ENCODE assay signal across 1 cellular context in the genomic region with DNA sequence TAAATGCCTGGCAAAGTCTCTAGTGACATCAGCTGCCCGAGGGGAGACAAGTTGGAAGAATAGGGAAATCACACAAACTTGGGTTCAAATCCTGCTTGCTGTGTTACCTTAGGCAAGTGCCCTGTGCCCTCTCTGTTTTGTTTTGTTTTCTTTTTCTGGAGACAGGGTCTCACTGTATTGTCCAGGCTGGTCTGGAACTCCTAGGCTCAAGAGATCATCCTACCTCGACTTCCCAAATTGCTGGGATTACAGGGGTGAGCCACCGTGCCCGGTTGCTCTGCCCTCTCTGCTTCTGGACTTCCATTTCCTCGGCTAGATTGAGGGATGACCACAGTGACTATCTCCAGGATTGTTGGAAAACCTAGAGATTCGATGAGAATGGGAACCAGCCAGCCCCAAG.
TF ChIP-seq lines count a peak whose summit lies in the region.

No MANE protein-coding gene starts in this region.

TF ChIP-seq in IMR-90, 13 proteins besides CTCF, POLR2A, EP300 and RAD21 (continued from another document):
- TF ChIP-seq MAFK (IDR thresholded peaks at IDR 0.05; ENCODE audit: low read depth, low read length) (no peak), CEBPB (IDR thresholded peaks at IDR 0.05; ENCODE audit: low read depth, low read length) (no peak), CHD1 (IDR thresholded peaks at IDR 0.05; ENCODE audit: low read depth, low read length) (no peak), FOS (IDR thresholded peaks at IDR 0.05; ENCODE audit: low read depth, low read length) (no peak)
- TF ChIP-seq, protein P1, sequence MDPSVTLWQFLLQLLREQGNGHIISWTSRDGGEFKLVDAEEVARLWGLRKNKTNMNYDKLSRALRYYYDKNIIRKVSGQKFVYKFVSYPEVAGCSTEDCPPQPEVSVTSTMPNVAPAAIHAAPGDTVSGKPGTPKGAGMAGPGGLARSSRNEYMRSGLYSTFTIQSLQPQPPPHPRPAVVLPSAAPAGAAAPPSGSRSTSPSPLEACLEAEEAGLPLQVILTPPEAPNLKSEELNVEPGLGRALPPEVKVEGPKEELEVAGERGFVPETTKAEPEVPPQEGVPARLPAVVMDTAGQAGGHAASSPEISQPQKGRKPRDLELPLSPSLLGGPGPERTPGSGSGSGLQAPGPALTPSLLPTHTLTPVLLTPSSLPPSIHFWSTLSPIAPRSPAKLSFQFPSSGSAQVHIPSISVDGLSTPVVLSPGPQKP (IDR thresholded peaks at IDR 0.05; ENCODE audit: borderline replicate concordance, low read depth, low read length) = no peak
